26 cellular contexts compared by ENCODE assay signal in genomic region chr20:63189322-63189642, GRCh38. TPM values are rescaled to one million over a fixed set of nuclear protein-coding genes. Genes with fewer than 3 reads are reported as not detected.
"Had no signal": no experiment of that assay in that cellular context is flagged by ENCODE, and none has a peak within 500 bp of the region (broad histone marks: within the 10 kb centered on the region; RNA-seq: fewer than 3 reads in every experiment).

No MANE protein-coding gene starts in this region.

- ATAC-seq: gastroesophageal sphincter; left lung; lower lobe of right lung; natural killer cell; sciatic nerve; stimulated activated memory B cell treated with anti-CD40 and anti-IgM and Interleukin-4, amounts not matched to agents 10 μg/mL and 1 μg/mL and 100 μg/mL, for 72 hours; upper lobe of right lung had no signal

- H3K27me3 Mint-ChIP-seq: stimulated activated memory B cell treated with anti-CD40 and anti-IgM and Interleukin-4, amounts not matched to agents 10 μg/mL and 1 μg/mL and 100 μg/mL, for 72 hours; stimulated activated naive CD8-positive, alpha-beta T cell treated with anti-CD3 and anti-CD28 coated beads, Interleukin-15, Interleukin-2, amounts not matched to agents 100 ng/mL and 50 ng/mL, for 24 hours had no signal

- H3K27ac ChIP-seq: esophagus squamous epithelium, gastroesophageal sphincter, left lung, lower lobe of right lung, parathyroid adenoma, prostate gland, spleen, testis, tibial nerve, upper lobe of right lung had no signal

- H3K27me3 ChIP-seq: gastroesophageal sphincter, spleen, testis, tibial nerve, upper lobe of right lung had no signal

- H2AFZ ChIP-seq: parathyroid adenoma had no signal

- H3K9me3 ChIP-seq: esophagus squamous epithelium, gastroesophageal sphincter, left lung, lower lobe of right lung, prostate gland, spleen, testis, tibial nerve, upper lobe of right lung had no signal

- H3K9me3 Mint-ChIP-seq: dendritic cell treated with granulocyte-macrophage colony-stimulating factor and Interleukin-4, amounts not matched to agents 40 ng/mL and 50 ng/mL, for 4 days; immature natural killer cell; memory B cell; mesothelial cell of epicardium; natural killer cell; stimulated activated memory B cell treated with anti-CD40 and anti-IgM and Interleukin-4, amounts not matched to agents 10 μg/mL and 1 μg/mL and 100 μg/mL, for 72 hours; stimulated activated naive CD8-positive, alpha-beta T cell treated with anti-CD3 and anti-CD28 coated beads, Interleukin-15, Interleukin-2, amounts not matched to agents 100 ng/mL and 50 ng/mL, for 24 hours had no signal

- H3K36me3 ChIP-seq: prostate gland, upper lobe of right lung had no signal

- H3K4me1 ChIP-seq: esophagus squamous epithelium, gastroesophageal sphincter, left lung, lower lobe of right lung, parathyroid adenoma, spleen, testis, tibial nerve, upper lobe of right lung had no signal

- H3K4me3 ChIP-seq: esophagus squamous epithelium, gastroesophageal sphincter, left lung, lower lobe of right lung, prostate gland, spleen, testis, tibial nerve, upper lobe of right lung had no signal

- H3K4me1 Mint-ChIP-seq: immature natural killer cell; mesothelial cell of epicardium; natural killer cell; stimulated activated memory B cell treated with anti-CD40 and anti-IgM and Interleukin-4, amounts not matched to agents 10 μg/mL and 1 μg/mL and 100 μg/mL, for 72 hours had no signal

- H3K27ac Mint-ChIP-seq: dendritic cell treated with granulocyte-macrophage colony-stimulating factor and Interleukin-4, amounts not matched to agents 40 ng/mL and 50 ng/mL, for 4 days; immature natural killer cell; memory B cell; mesothelial cell of epicardium; natural killer cell; stimulated activated memory B cell treated with anti-CD40 and anti-IgM and Interleukin-4, amounts not matched to agents 10 μg/mL and 1 μg/mL and 100 μg/mL, for 72 hours; stimulated activated naive CD8-positive, alpha-beta T cell treated with anti-CD3 and anti-CD28 coated beads, Interleukin-15, Interleukin-2, amounts not matched to agents 100 ng/mL and 50 ng/mL, for 24 hours had no signal

- DNase-seq: esophagus squamous epithelium; foreskin fibroblast; immature natural killer cell; lower lobe of right lung; natural killer cell; spleen; stimulated activated CD4-positive, alpha-beta T cell treated with anti-CD3 and anti-CD28 coated beads, Interleukin-15, amount 100 ng/mL, for 24 hours; stimulated activated CD4-positive, alpha-beta T cell treated with anti-CD3 and anti-CD28 coated beads, Interleukin-1b, Interleukin-23, amount 100 ng/mL, for 48 hours; stimulated activated CD4-positive, alpha-beta T cell treated with anti-CD3 and anti-CD28 coated beads, Interleukin-4, amount 100 ng/mL, for 24 hours; testis; upper lobe of right lung had no signal

- H3K4me3 Mint-ChIP-seq: dendritic cell treated with granulocyte-macrophage colony-stimulating factor and Interleukin-4, amounts not matched to agents 40 ng/mL and 50 ng/mL, for 4 days; immature natural killer cell; memory B cell; mesothelial cell of epicardium; natural killer cell; stimulated activated memory B cell treated with anti-CD40 and anti-IgM and Interleukin-4, amounts not matched to agents 10 μg/mL and 1 μg/mL and 100 μg/mL, for 72 hours; stimulated activated naive CD8-positive, alpha-beta T cell treated with anti-CD3 and anti-CD28 coated beads, Interleukin-15, Interleukin-2, amounts not matched to agents 100 ng/mL and 50 ng/mL, for 24 hours had no signal

- H3K36me3 Mint-ChIP-seq: immature natural killer cell, natural killer cell had no signal

- FAIRE-seq: colon, keratinocyte had no signal

- H3K9ac ChIP-seq: parathyroid adenoma had no signal

RNA-seq across cellular contexts. Expression of gene BIRC7, which starts 46.4 kb away (rescaled TPM):
- total RNA-seq: gastroesophageal sphincter, myocyte, natural killer cell, prostate gland, skeletal muscle tissue had no signal
- polyA plus RNA-seq: immature natural killer cell, keratinocyte had no signal
